Comparison of ENCODE assay signal across 23 cellular contexts in the genomic region with DNA sequence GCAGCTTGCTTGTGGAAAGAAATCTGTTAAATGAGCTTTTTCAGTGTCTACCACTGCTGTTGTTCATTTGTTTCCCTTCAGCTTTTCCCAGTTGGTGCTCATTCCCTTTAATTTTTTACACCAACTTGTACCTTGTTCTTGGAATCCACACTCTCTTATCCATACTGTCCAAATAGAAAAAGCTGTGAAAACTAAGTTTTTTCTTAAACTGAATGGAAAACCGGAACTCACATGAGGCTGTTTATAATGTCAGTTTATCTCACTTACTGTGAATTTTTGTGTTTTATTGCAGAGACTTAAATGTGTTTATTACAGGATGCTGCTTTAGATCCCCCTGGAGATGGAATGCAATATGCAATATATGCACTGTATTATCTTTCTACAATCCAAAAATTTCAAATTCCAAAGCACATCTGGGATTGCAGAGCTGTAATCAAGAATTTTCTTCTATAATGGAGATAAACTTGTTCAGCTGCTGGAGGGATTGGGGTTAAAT.
"Had no signal": no experiment of that assay in that cellular context is flagged by ENCODE, and none has a peak within 500 bp of the region (broad histone marks: within the 10 kb centered on the region; RNA-seq: fewer than 3 reads in every experiment).

No MANE protein-coding gene starts in this region.

- H3K4me3 ChIP-seq: MG63 had no signal

- DNase-seq: IMR-90, Karpas-422, KG1, MG63, NCI-H1092, NCI-H1417 treated with DMSO at 0.1 percent for 48 hours, NCI-H146, NCI-H1694 treated with DMSO at 0.1 percent for 48 hours, NCI-H1930, NCI-H2081 treated with DMSO at 0.1 percent for 48 hours, NCI-H2171, NCI-H226, NCI-H446, NCI-H510A, NCI-H524 treated with DMSO at 0.1 percent for 48 hours, NCI-H69, NCI-H774, PC-3, SHP77, T-helper 1 cell had no signal

- H3K27ac ChIP-seq: RWPE1 had no signal

- H3K9me3 ChIP-seq: MG63 had no signal

- ATAC-seq: Panc1, PC-3, SK-N-SH treated with all-trans-retinoic acid at 6 μM for 48 hours had no signal

- H3K27me3 ChIP-seq: MG63 had no signal

- H3K36me3 ChIP-seq: MG63 had no signal
